In genomic region chr12:46832084-46832704, GRCh38 we compare ENCODE assay signal across 10 cellular contexts. TPM values are rescaled to one million over a fixed set of nuclear protein-coding genes. Genes with fewer than 3 reads are reported as not detected.
DNase-seq lines count a peak whose midpoint lies in the region; TF ChIP-seq lines count a peak whose summit lies in the region.
"Had no signal": no experiment of that assay in that cellular context is flagged by ENCODE, and none has a peak within 500 bp of the region (broad histone marks: within the 10 kb centered on the region; RNA-seq: fewer than 3 reads in every experiment).

No MANE protein-coding gene starts in this region.

- H3K4me1 ChIP-seq in skeletal muscle satellite cell (ENCODE audit: control insufficient read depth, insufficient read depth, low read length), result peaks cover 7% of the 10 kb centered on the region

- H3K27ac Mint-ChIP-seq in brain, result no peak overlapping the region

- H3K9me3 ChIP-seq in skeletal muscle satellite cell (replicated peaks; ENCODE audit: low read length), result no peaks in the 10 kb centered on the region

- H3K27me3 Mint-ChIP-seq in brain, result peaks cover 80% of the 10 kb centered on the region

- H3K27me3 ChIP-seq in skeletal muscle satellite cell (ENCODE audit: control insufficient read depth, insufficient read depth, low read length), result no peaks in the 10 kb centered on the region

- DNase-seq in DMS 273 (lab: John Stamatoyannopoulos, UW; ENCODE audit: unreplicated experiment), result peak; percentile 27
- no peak for DNase-seq in DMS 273 treated with DMSO at 0.1 percent for 48 hours (lab: John Stamatoyannopoulos, UW)
- DNase-seq in iPS-NIHi7 (ENCODE audit: extremely low spot score), result peak; percentile 64
- no peak for DNase-seq in NCI-H2171 (lab: John Stamatoyannopoulos, UW)
- DNase-seq in SIG-M5 treated with dmso at 0.1 percent for 504 hours (lab: John Stamatoyannopoulos, UW; ENCODE audit: unreplicated experiment), result no peak
- DNase-seq in C1 segment of cervical spinal cord (lab: John Stamatoyannopoulos, UW), result no peak
- DNase-seq: hypothalamus, T-helper 9 cell had no signal

- no peaks in the 10 kb centered on the region for H3K36me3 Mint-ChIP-seq in brain

- peak overlapping the region in 4 of 5 experiments; percentile 51 to 88 (median 81) for H3K4me3 Mint-ChIP-seq in brain

- H3K4me3 ChIP-seq in skeletal muscle satellite cell (ENCODE audit: low read length), result peak overlapping the region; percentile 69

- H3K9ac ChIP-seq in skeletal muscle satellite cell (ENCODE audit: low read depth, low read length), result peak overlapping the region; percentile 71

- no peak for TF ChIP-seq CTCF in brain (conservative IDR thresholded peaks at IDR 0.05)

- peak overlapping the region; percentile 80 for H3K4me2 ChIP-seq in skeletal muscle satellite cell (ENCODE audit: low read length)

- H3K9me3 Mint-ChIP-seq in brain, result peaks cover 0 to 7% (median 0%) of the 10 kb centered on the region in 5 experiments

- H3K4me1 Mint-ChIP-seq in brain, result peaks cover 10% of the 10 kb centered on the region

- H3K36me3 ChIP-seq in skeletal muscle satellite cell (ENCODE audit: insufficient read depth, low read length), result no peaks in the 10 kb centered on the region

RNA-seq across cellular contexts. Expression of gene SLC38A4, which starts 6.4 kb away (rescaled TPM):
- not detected for polyA plus RNA-seq in brain (ENCODE audit: insufficient read depth, low read depth, low replicate concordance)
- total RNA-seq in skeletal muscle satellite cell (2012; rRNA removed), result under 0.01 and 0.25 TPM in 2 replicates

Comparison
In these comparisons a context has a peak if more than half of its experiments do, and no peak if none do; other contexts are left out.
1. DNase-seq: peak in DMS 273 (single experiment) and iPS-NIHi7 (single experiment); none in DMS 273 treated with DMSO at 0.1 percent for 48 hours (single experiment), NCI-H2171 (single experiment), SIG-M5 treated with dmso at 0.1 percent for 504 hours (single experiment) and C1 segment of cervical spinal cord (0 of 14).